Comparison of ENCODE assay signal across 8 cellular contexts in genomic region chr4:83110222-83110945, GRCh38. TPM values are rescaled to one million over a fixed set of nuclear protein-coding genes. Genes with fewer than 3 reads are reported as not detected.
DNase-seq lines count a peak whose midpoint lies in the region; ATAC-seq and TF ChIP-seq lines count a peak whose summit lies in the region.

No MANE protein-coding gene starts in this region.

- peak; percentile 33 for TF ChIP-seq RAD21 in neural cell (conservative IDR thresholded peaks at IDR 0.05)

- H3K36me3 Mint-ChIP-seq in activated T-helper 17 cell treated with anti-CD3 and anti-CD28 coated beads, Interleukin-2, amount 50 U/mL, for 72 hours (ENCODE audit: low read depth) = peaks cover 25% of the 10 kb centered on the region
- peaks cover 16% of the 10 kb centered on the region for H3K36me3 Mint-ChIP-seq in stimulated activated naive CD8-positive, alpha-beta T cell treated with anti-CD3 and anti-CD28 coated beads, Interleukin-15, Interleukin-2, amounts not matched to agents 100 ng/mL and 50 ng/mL, for 24 hours (ENCODE audit: low read depth)

- peak overlapping the region; percentile 86 for H3K27ac Mint-ChIP-seq in activated T-helper 17 cell treated with anti-CD3 and anti-CD28 coated beads, Interleukin-2, amount 50 U/mL, for 72 hours
- peak overlapping the region; percentile 92 for H3K27ac Mint-ChIP-seq in stimulated activated naive CD8-positive, alpha-beta T cell treated with anti-CD3 and anti-CD28 coated beads, Interleukin-15, Interleukin-2, amounts not matched to agents 100 ng/mL and 50 ng/mL, for 24 hours

- H3K27me3 ChIP-seq in Peyer's patch (no peaks in the 10 kb centered on the region), neural cell (ENCODE audit: insufficient read depth, low read depth, low read length) (peaks cover 32% of the 10 kb centered on the region)

- TF ChIP-seq CTCF in Peyer's patch (IDR thresholded peaks at IDR 0.05) (peak in 5 of 6 experiments; percentile 23 to 71 (median 70)), fibroblast of the aortic adventitia (IDR thresholded peaks at IDR 0.05; ENCODE audit: insufficient read depth, low read length) (peak; percentile 66), neural cell (IDR thresholded peaks at IDR 0.05; ENCODE audit: poor library complexity, severe bottlenecking) (peak; percentile 74)

- H3K4me3 ChIP-seq in Peyer's patch (peak overlapping the region; percentile 53 to 68 (median 56)), fibroblast of the aortic adventitia (ENCODE audit: low read depth, low read length) (peak overlapping the region; percentile 62), neural cell (ENCODE audit: low read length) (peak overlapping the region; percentile 65)

- H4K20me1 ChIP-seq in neural cell (ENCODE audit: insufficient read depth) = no peaks in the 10 kb centered on the region

- H3K4me2 ChIP-seq in neural cell (ENCODE audit: low read length) = peak overlapping the region; percentile 37

- H3K27me3 Mint-ChIP-seq in activated T-helper 17 cell treated with anti-CD3 and anti-CD28 coated beads, Interleukin-2, amount 50 U/mL, for 72 hours = no peaks in the 10 kb centered on the region
- H3K27me3 Mint-ChIP-seq in stimulated activated naive CD8-positive, alpha-beta T cell treated with anti-CD3 and anti-CD28 coated beads, Interleukin-15, Interleukin-2, amounts not matched to agents 100 ng/mL and 50 ng/mL, for 24 hours = no peaks in the 10 kb centered on the region

- no peaks in the 10 kb centered on the region for H3K9me2 ChIP-seq in neural cell (ENCODE audit: insufficient read depth, low read length)

- ATAC-seq in GM21723 (IDR thresholded peaks at IDR 0.05; ENCODE audit: unreplicated experiment) = peak; percentile 71
- ATAC-seq in activated T-helper 17 cell treated with anti-CD3 and anti-CD28 coated beads, Interleukin-2, amount 50 U/mL, for 72 hours (replicated peaks) = peak; percentile 83

- peak overlapping the region; percentile 84 for H3K4me3 Mint-ChIP-seq in activated T-helper 17 cell treated with anti-CD3 and anti-CD28 coated beads, Interleukin-2, amount 50 U/mL, for 72 hours
- H3K4me3 Mint-ChIP-seq in stimulated activated naive CD8-positive, alpha-beta T cell treated with anti-CD3 and anti-CD28 coated beads, Interleukin-15, Interleukin-2, amounts not matched to agents 100 ng/mL and 50 ng/mL, for 24 hours = peak overlapping the region; percentile 87

- H3K36me3 ChIP-seq in Peyer's patch = peaks cover 0 to under 1% (median 0%) of the 10 kb centered on the region in 3 donors
- H3K36me3 ChIP-seq in neural cell (ENCODE audit: insufficient read depth, low read length) = no peaks in the 10 kb centered on the region

- no peak for TF ChIP-seq EP300 in neural cell (conservative IDR thresholded peaks at IDR 0.05; ENCODE audit: poor library complexity, severe bottlenecking)

- H3F3A ChIP-seq in neural cell (ENCODE audit: insufficient read depth, low read length, poor library complexity, severe bottlenecking) = no peaks in the 10 kb centered on the region

- no peak for TF ChIP-seq POLR2A in Peyer's patch (IDR thresholded peaks at IDR 0.05)

- H3K9me3 ChIP-seq in Peyer's patch (no peaks in the 10 kb centered on the region), neural cell (ENCODE audit: low read length) (no peaks in the 10 kb centered on the region)

- no peak overlapping the region for H2AFZ ChIP-seq in neural cell (ENCODE audit: low read depth, low read length)

- peaks cover 1% of the 10 kb centered on the region for H3K4me1 Mint-ChIP-seq in activated T-helper 17 cell treated with anti-CD3 and anti-CD28 coated beads, Interleukin-2, amount 50 U/mL, for 72 hours
- H3K4me1 Mint-ChIP-seq in stimulated activated naive CD8-positive, alpha-beta T cell treated with anti-CD3 and anti-CD28 coated beads, Interleukin-15, Interleukin-2, amounts not matched to agents 100 ng/mL and 50 ng/mL, for 24 hours (ENCODE audit: low read depth) = peaks cover 61% of the 10 kb centered on the region

- DNase-seq in DMS79 treated with DMSO at 0.1 percent for 48 hours (lab: John Stamatoyannopoulos, UW) (peak; percentile 73), KG1 (lab: John Stamatoyannopoulos, UW) (peak; percentile 71), Peyer's patch (peak; percentile 92 to 98 (median 93)), fibroblast of the aortic adventitia (ENCODE audit: low read depth) (peak; percentile 61)

- H3K27ac ChIP-seq in Peyer's patch (peak overlapping the region; percentile 68 to 88 (median 76)), neural cell (ENCODE audit: low read length) (no peak overlapping the region)

- H3K79me2 ChIP-seq in neural cell (replicated peaks; ENCODE audit: insufficient read depth, low read length) = no peaks in the 10 kb centered on the region

- no peaks in the 10 kb centered on the region for H3K9me3 Mint-ChIP-seq in activated T-helper 17 cell treated with anti-CD3 and anti-CD28 coated beads, Interleukin-2, amount 50 U/mL, for 72 hours
- H3K9me3 Mint-ChIP-seq in stimulated activated naive CD8-positive, alpha-beta T cell treated with anti-CD3 and anti-CD28 coated beads, Interleukin-15, Interleukin-2, amounts not matched to agents 100 ng/mL and 50 ng/mL, for 24 hours = no peaks in the 10 kb centered on the region

- peaks cover 0 to 19% (median 5%) of the 10 kb centered on the region in 4 donors for H3K4me1 ChIP-seq in Peyer's patch

- H3K9ac ChIP-seq in neural cell (ENCODE audit: low read length) = no peak overlapping the region

TF ChIP-seq in neural cell, 6 proteins besides CTCF, POLR2A, EP300 and RAD21:
- TF ChIP-seq MXI1 (conservative IDR thresholded peaks at IDR 0.05; ENCODE audit: poor library complexity, severe bottlenecking) (peak; percentile 69), REST (IDR thresholded peaks at IDR 0.05; ENCODE audit: borderline replicate concordance) (no peak), EZH2 (IDR thresholded peaks at IDR 0.05; ENCODE audit: borderline replicate concordance, insufficient read depth, low read length, poor library complexity, severe bottlenecking) (no peak), SMC3 (conservative IDR thresholded peaks at IDR 0.05; ENCODE audit: poor library complexity) (peak; percentile 14)

RNA-seq across cellular contexts. Expression of gene PLAC8, which starts 4.1 kb away (rescaled TPM):
- total RNA-seq in Peyer's patch = 100 to 1,000 TPM in 2 of 4 donors, 10 to 100 TPM in 2; 36.3 to 148 (median 107) TPM
- 10 to 100 TPM; 19.9 to 58.9 TPM for total RNA-seq in activated T-helper 17 cell treated with anti-CD3 and anti-CD28 coated beads, Interleukin-2, amount 50 U/mL, for 72 hours
- total RNA-seq in fibroblast of the aortic adventitia (ENCODE audit: low replicate concordance) = 0.36 and 1.1 TPM in 2 replicates
- polyA plus RNA-seq in neural cell = not detected in 2 replicates
- not detected in 2 replicates for polyA minus RNA-seq in neural cell
